In genomic region chr17:81264640-81265039, GRCh38 we compare ENCODE assay signal across 26 cellular contexts.
"Had no signal": no experiment of that assay in that cellular context is flagged by ENCODE, and none has a peak within 500 bp of the region (broad histone marks: within the 10 kb centered on the region; RNA-seq: fewer than 3 reads in every experiment).

No MANE protein-coding gene starts in this region.

- ATAC-seq: naive thymus-derived CD4-positive, alpha-beta T cell; natural killer cell; pancreas; right lobe of liver; stimulated activated effector memory CD8-positive, alpha-beta T cell treated with anti-CD3 and anti-CD28 coated beads, Interleukin-12 subunit alpha, Interleukin-12 subunit beta, amount 100 ng/mL, for 72 hours; stimulated activated naive B cell treated with anti-CD40 and anti-IgM and Interleukin-4, amounts not matched to agents 10 μg/mL and 1 μg/mL and 100 μg/mL, for 72 hours had no signal

- H3K36me3 ChIP-seq: neural progenitor cell had no signal

- H3K9ac ChIP-seq: neural progenitor cell had no signal

- H3K4me1 ChIP-seq: neural progenitor cell, pancreas, prostate gland, right atrium auricular region, right lobe of liver, sigmoid colon, stomach, thyroid gland, tibial nerve, upper lobe of left lung, vagina had no signal

- H2AFZ ChIP-seq: neural progenitor cell had no signal

- H3K9me3 ChIP-seq: neutrophil, pancreas, prostate gland, right atrium auricular region, right lobe of liver, sigmoid colon, stomach, thoracic aorta, thyroid gland, tibial nerve, upper lobe of left lung, vagina had no signal

- H3K27ac ChIP-seq: neural progenitor cell, pancreas, prostate gland, right atrium auricular region, right lobe of liver, sigmoid colon, stomach, thoracic aorta, thyroid gland, tibial nerve, upper lobe of left lung, vagina had no signal

- H3K27me3 ChIP-seq: neural progenitor cell, neutrophil, pancreas, right atrium auricular region, right lobe of liver, sigmoid colon, stomach, thyroid gland, tibial nerve, upper lobe of left lung, vagina had no signal

- H3K4me2 ChIP-seq: neural progenitor cell had no signal

- H3K4me3 ChIP-seq: neural progenitor cell, pancreas, prostate gland, right atrium auricular region, right lobe of liver, sigmoid colon, stomach, thoracic aorta, thyroid gland, tibial nerve, upper lobe of left lung, vagina had no signal

- DNase-seq: naive thymus-derived CD4-positive, alpha-beta T cell; natural killer cell; nucleus accumbens; retina; right lobe of liver; sigmoid colon; small intestine; stimulated activated CD4-positive, alpha-beta T cell treated with anti-CD3 and anti-CD28 coated beads, Interleukin-15, amount 100 ng/mL, for 24 hours; stimulated activated CD4-positive, alpha-beta T cell treated with anti-CD3 and anti-CD28 coated beads, Interleukin-2, amount 100 ng/mL, for 24 hours; stimulated activated CD4-positive, alpha-beta T cell treated with anti-CD3 and anti-CD28 coated beads, Interleukin-2, amount 100 ng/mL, for 48 hours; stimulated activated CD4-positive, alpha-beta T cell treated with anti-CD3 and anti-CD28 coated beads, Interleukin-4, amount 100 ng/mL, for 24 hours; stimulated activated naive B cell treated with anti-CD40 and anti-IgM and Interleukin-4, amounts not matched to agents 10 μg/mL and 1 μg/mL and 100 μg/mL, for 72 hours; stimulated activated naive CD4-positive, alpha-beta T cell treated with Interleukin-2 at 50 U/mL for 16 hours; stomach; thyroid gland; trophoblast cell had no signal
